In the genomic region with DNA sequence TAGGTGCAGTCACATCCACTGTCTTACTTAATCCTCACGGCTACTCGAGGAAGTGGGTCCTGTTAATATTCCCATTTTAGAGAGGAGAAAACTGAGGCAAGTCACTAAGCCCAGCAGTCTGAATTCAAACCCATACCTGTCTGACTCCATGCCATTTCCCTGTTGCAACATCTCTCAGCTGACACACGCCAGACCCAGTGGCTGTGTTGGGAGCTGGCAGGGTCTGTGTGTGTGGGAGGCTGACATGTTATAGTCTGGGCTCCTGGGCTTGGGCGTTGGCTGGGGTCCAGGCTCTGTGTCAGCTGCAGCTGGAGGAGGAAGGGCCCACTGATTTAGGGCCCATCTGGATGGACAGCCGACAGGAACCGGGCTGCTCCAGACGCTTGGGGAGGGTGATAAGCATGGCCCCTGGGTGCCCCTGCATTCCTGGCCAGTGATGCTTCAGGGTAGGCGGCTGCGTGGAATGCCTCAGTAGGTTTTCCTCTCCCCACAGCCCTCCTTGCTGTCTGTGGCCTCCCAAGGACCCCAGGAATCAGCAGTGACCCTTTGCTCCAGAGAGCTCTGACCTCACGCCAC, we compare ENCODE assay signal across 12 cellular contexts.
DNase-seq lines count a peak whose midpoint lies in the region; ATAC-seq, FAIRE-seq and TF ChIP-seq lines count a peak whose summit lies in the region.
"Had no signal": no experiment of that assay in that cellular context is flagged by ENCODE, and none has a peak within 500 bp of the region (broad histone marks: within the 10 kb centered on the region; RNA-seq: fewer than 3 reads in every experiment).

No MANE protein-coding gene starts in this region.

- H3K4me3 ChIP-seq in AG04449 (ENCODE audit: low read depth, low read length) (no peak overlapping the region), H1 (ENCODE audit: extremely low read depth in 1 of 4, insufficient read depth in 2 of 4, low read depth in 3 of 4, low read length in 4 of 4) (no peak overlapping the region), mesenchymal stem cell (ENCODE audit: insufficient read depth in 1 of 2, low read depth in 1 of 2, low read length in 2 of 2) (no peak overlapping the region)

- H3K23me2 ChIP-seq in H1 (ENCODE audit: low read depth, low read length), result no peaks in the 10 kb centered on the region

- no peaks in the 10 kb centered on the region for H4K20me1 ChIP-seq in H1 (replicated peaks in 1 of 2; ENCODE audit: control insufficient read depth in 1 of 2, insufficient read depth in 2 of 2, low read length in 2 of 2)

- H2BK120ac ChIP-seq in H1 (replicated peaks; ENCODE audit: low read depth, low read length) (no peak overlapping the region), mesenchymal stem cell (ENCODE audit: low read depth, low read length) (peak overlapping the region; percentile 59)

- no peak for FAIRE-seq in H1 (lab: Jason Lieb, UNC)

- no peaks in the 10 kb centered on the region for H3K9me3 ChIP-seq in H1 (ENCODE audit: insufficient read depth in 2 of 2, low read depth in 1 of 2, low read length in 1 of 2)
- H3K9me3 ChIP-seq in mesenchymal stem cell (ENCODE audit: control insufficient read depth, low read length), result peaks cover 4% of the 10 kb centered on the region

- H4K91ac ChIP-seq in H1 (replicated peaks; ENCODE audit: insufficient read length, low read length), result no peak overlapping the region
- H4K91ac ChIP-seq in mesenchymal stem cell (ENCODE audit: low read length), result peak overlapping the region; percentile 76

- H3K79me2 ChIP-seq in H1 (ENCODE audit: control insufficient read depth in 1 of 2, insufficient read depth in 2 of 2, low read length in 2 of 2), result no peaks in the 10 kb centered on the region

- no peak overlapping the region for H3K9ac ChIP-seq in H1 (replicated peaks in 1 of 4; ENCODE audit: extremely low read depth in 1 of 4, low read depth in 3 of 4, low read length in 3 of 4)
- no peak overlapping the region for H3K9ac ChIP-seq in mesenchymal stem cell (ENCODE audit: low read length)

- no peak overlapping the region for H3K56ac ChIP-seq in H1 (replicated peaks; ENCODE audit: insufficient read length, low read depth, low read length)

- CTCF ChIA-PET in AG04449 (lab: Yijun Ruan, JAX), result interaction anchor here (1.0 kb wide), 1 partner anchor 15 kb away, joined by 3 read pairs; no protein-coding TSS in a partner anchor
- CTCF ChIA-PET in H1 (lab: Charles Lee; ENCODE audit: partially characterized antibody), result no interaction called here

- H3K27ac ChIP-seq in H1 (ENCODE audit: low read depth, low read length), result no peak overlapping the region; the same call in 1 of the 2 replicates
- peak overlapping the region; percentile 90 for H3K27ac ChIP-seq in mesenchymal stem cell (ENCODE audit: low read length, poor library complexity, severe bottlenecking)

- H4K8ac ChIP-seq in H1 (ENCODE audit: extremely low read depth, insufficient read depth, low read length), result peak overlapping the region; percentile 29; the same call in 1 of the 2 replicates
- peak overlapping the region; percentile 42 for H4K8ac ChIP-seq in mesenchymal stem cell (ENCODE audit: low read length)

- H2BK20ac ChIP-seq in H1 (ENCODE audit: low read length), result no peak overlapping the region

- H3K36me3 ChIP-seq in H1 (ENCODE audit: control insufficient read depth in 2 of 4, insufficient read depth in 4 of 4, low read length in 3 of 4) (no peaks in the 10 kb centered on the region), mesenchymal stem cell (ENCODE audit: control insufficient read depth in 1 of 2, insufficient read depth in 2 of 2, low read depth in 1 of 2, low read length in 2 of 2) (no peaks in the 10 kb centered on the region)

- H3K23ac ChIP-seq in H1 (ENCODE audit: insufficient read length), result no peak overlapping the region
- H3K23ac ChIP-seq in mesenchymal stem cell (ENCODE audit: low read length in 2 of 2), result peak overlapping the region in 1 of 2 experiments; percentile 65

- H3K4me2 ChIP-seq in H1 (ENCODE audit: insufficient read depth in 1 of 2, low read depth in 2 of 2, low read length in 2 of 2), result no peak overlapping the region
- H3K4me2 ChIP-seq in mesenchymal stem cell (ENCODE audit: low read length, poor library complexity, severe bottlenecking), result peak overlapping the region; percentile 3

- H3K4ac ChIP-seq in H1 (replicated peaks; ENCODE audit: insufficient read length, low read depth, low read length) (no peak overlapping the region), mesenchymal stem cell (ENCODE audit: low read depth in 1 of 2, low read length in 2 of 2) (peak overlapping the region in 1 of 2 experiments; percentile 72)

- ATAC-seq in HG02981 (IDR thresholded peaks at IDR 0.05; ENCODE audit: unreplicated experiment), result no peak
- no peak for ATAC-seq in HG03196 (IDR thresholded peaks at IDR 0.05; ENCODE audit: unreplicated experiment)

- TF ChIP-seq EP300 in H1 (IDR thresholded peaks at IDR 0.05; ENCODE audit: borderline replicate concordance in 1 of 2, low read depth in 2 of 2, low read length in 2 of 2), result no peak

- WGBS in H1 (ENCODE audit: extremely low coverage in 1 of 2, insufficient coverage in 1 of 2, insufficient read length in 1 of 2, insufficient replicate concordance in 2 of 2, low coverage in 1 of 2, low lambda C conversion rate in 2 of 2, missing lambda C conversion rate in 1 of 2), 2 experiments, result 86% methylated on average over 8 of the region's 10 CpGs; no CpG with 5 or more reads in 1 of the 2 experiments
- 0% methylated on average over 6 of the region's 10 CpGs for WGBS in mesenchymal stem cell

- TF ChIP-seq POLR2A in H1 (IDR thresholded peaks at IDR 0.05; ENCODE audit: control extremely low read depth in 1 of 2, low read depth in 2 of 2, low read length in 2 of 2), result no peak

- POLR2A ChIA-PET in AG04449 (lab: Yijun Ruan, JAX) (interaction anchor here (0.6 to 1.7 kb wide), 6 partner anchors 15 to 128 kb away, joined by 3 to 16 read pairs (median 4); no protein-coding TSS in a partner anchor), H1 (lab: Charles Lee; ENCODE audit: partially characterized antibody) (interaction anchor here (1.5 kb wide), 1 partner anchor 15 kb away, joined by 3 read pairs; no protein-coding TSS in a partner anchor)

- H2BK5ac ChIP-seq in H1 (ENCODE audit: low read depth, low read length), result no peak overlapping the region
- H2BK5ac ChIP-seq in mesenchymal stem cell (ENCODE audit: low read depth, low read length, poor library complexity, severe bottlenecking), result peak overlapping the region; percentile 71

- H2BK12ac ChIP-seq in H1 (ENCODE audit: low read depth, low read length) (no peak overlapping the region), mesenchymal stem cell (ENCODE audit: low read length in 2 of 2) (peak overlapping the region; percentile 44 to 75)

- H2AK5ac ChIP-seq in H1 (ENCODE audit: low read depth, low read length), result no peak overlapping the region
- peak overlapping the region; percentile 95 for H2AK5ac ChIP-seq in mesenchymal stem cell (ENCODE audit: low read length, severe bottlenecking)

- no peak overlapping the region for H3K14ac ChIP-seq in H1 (ENCODE audit: insufficient read length)
- H3K14ac ChIP-seq in mesenchymal stem cell (ENCODE audit: low read length in 2 of 2), result no peak overlapping the region

- DNase-seq in AG04449 (ENCODE audit: low read depth, low spot score) (peak; percentile 92), NCI-H2029 treated with DMSO at 0.1 percent for 48 hours (lab: John Stamatoyannopoulos, UW) (peak; percentile 32), H1 (ENCODE audit: low read depth in 1 of 2, low spot score in 2 of 2) (no peak), mesenchymal stem cell (peak; percentile 94), NCI-H510A treated with DMSO at 0.1 percent for 48 hours (lab: John Stamatoyannopoulos, UW) (no peak), C1 segment of cervical spinal cord (lab: John Stamatoyannopoulos, UW) (no peak)
- DNase-seq: activated CD4-positive, alpha-beta T cell treated with anti-CD3 and anti-CD28 coated beads, Interleukin-2, amount 50 U/mL, for 1 hour; CD4-positive, CD25-positive, alpha-beta regulatory T cell; foreskin melanocyte; stimulated activated CD4-positive, alpha-beta T cell treated with anti-CD3 and anti-CD28 coated beads, Interleukin-4, amount 100 ng/mL, for 4 hours had no signal

- H2AFZ ChIP-seq in H1 (ENCODE audit: low read length) (no peak overlapping the region), mesenchymal stem cell (ENCODE audit: low read depth, low read length) (no peak overlapping the region)

- TF ChIP-seq CTCF in AG04449 (IDR thresholded peaks at IDR 0.05; ENCODE audit: insufficient read depth, low read length, missing control alignments) (no peak), H1 (IDR thresholded peaks at IDR 0.05; ENCODE audit: control extremely low read depth in 1 of 3, insufficient read depth in 1 of 3, low read depth in 1 of 3, low read length in 3 of 3) (no peak)

- H3K4me1 ChIP-seq in H1 (replicated peaks in 1 of 4; ENCODE audit: control insufficient read depth in 3 of 4, insufficient read depth in 4 of 4, low read length in 3 of 4), result peaks cover 0 to 6% (median 4%) of the 10 kb centered on the region in 4 experiments; a peak in 5 of 7 replicates
- peaks cover 33% of the 10 kb centered on the region for H3K4me1 ChIP-seq in mesenchymal stem cell (ENCODE audit: control insufficient read depth, insufficient read depth, low read depth, low read length)

- H4K5ac ChIP-seq in H1 (ENCODE audit: insufficient read length, low read depth, low read length), result no peak overlapping the region

- H3K27me3 ChIP-seq in H1 (replicated peaks in 1 of 4; ENCODE audit: control insufficient read depth in 3 of 4, extremely low read depth in 1 of 4, insufficient read depth in 3 of 4, low read length in 3 of 4) (no peaks in the 10 kb centered on the region; a peak in 1 of 7 replicates), mesenchymal stem cell (ENCODE audit: control insufficient read depth in 1 of 2, insufficient read depth in 1 of 2, low read length in 2 of 2) (peaks cover 0 to 67% of the 10 kb centered on the region in 2 experiments)

- H3K79me1 ChIP-seq in H1 (ENCODE audit: low read depth, low read length) (no peaks in the 10 kb centered on the region), mesenchymal stem cell (replicated peaks; ENCODE audit: low read length, poor library complexity, severe bottlenecking) (no peaks in the 10 kb centered on the region)

- no peak for TF ChIP-seq RAD21 in H1 (IDR thresholded peaks at IDR 0.05 in 1 of 2, conservative IDR thresholded peaks at IDR 0.05 in 1 of 2; ENCODE audit: low read depth in 2 of 2, low read length in 2 of 2)

- H2BK15ac ChIP-seq in H1 (ENCODE audit: low read length), result no peak overlapping the region
- H2BK15ac ChIP-seq in mesenchymal stem cell (ENCODE audit: low read depth, poor library complexity, severe bottlenecking), result peak overlapping the region; percentile 61

- H3K18ac ChIP-seq in H1 (ENCODE audit: extremely low read depth, low read length), result no peak overlapping the region
- H3K18ac ChIP-seq in mesenchymal stem cell (ENCODE audit: low read depth in 1 of 2, low read length in 2 of 2), result peak overlapping the region; percentile 75 to 86

TF ChIP-seq in H1, 55 proteins besides CTCF, POLR2A, EP300 and RAD21:
- TF ChIP-seq NRF1 (IDR thresholded peaks at IDR 0.05; ENCODE audit: low read depth, low read length), result no peak
- 0 out of 2 replicates have a peak, but pooled peaks have one; percentile 31 for TF ChIP-seq KDM1A (IDR thresholded peaks at IDR 0.05; ENCODE audit: borderline replicate concordance, low read length)
TF ChIP-seq in H1: peak in this region for 1.

Comparison
In these comparisons a context has a peak if more than half of its experiments do, and no peak if none do; other contexts are left out.
1. DNase-seq: peak in AG04449 (single experiment), NCI-H2029 treated with DMSO at 0.1 percent for 48 hours (single experiment) and mesenchymal stem cell (single experiment); none in H1 (0 of 2), NCI-H510A treated with DMSO at 0.1 percent for 48 hours (single experiment) and C1 segment of cervical spinal cord (0 of 14).